Comparison of ENCODE assay signal across 8 cellular contexts in genomic region chr5:10564838-10565784, GRCh38. TPM values are rescaled to one million over a fixed set of nuclear protein-coding genes. Genes with fewer than 3 reads are reported as not detected.
DNase-seq lines count a peak whose midpoint lies in the region; TF ChIP-seq lines count a peak whose summit lies in the region.

No MANE protein-coding gene starts in this region.

- H3K27ac Mint-ChIP-seq in dendritic cell treated with granulocyte-macrophage colony-stimulating factor and Interleukin-4, amounts not matched to agents 40 ng/mL and 50 ng/mL, for 4 days, result peak overlapping the region; percentile 12
- H3K27ac Mint-ChIP-seq in mesothelial cell of epicardium, result peak overlapping the region; percentile 21

- peaks cover 35% of the 10 kb centered on the region for H3K4me1 Mint-ChIP-seq in dendritic cell treated with granulocyte-macrophage colony-stimulating factor and Interleukin-4, amounts not matched to agents 40 ng/mL and 50 ng/mL, for 4 days (ENCODE audit: low read depth)
- peaks cover 32% of the 10 kb centered on the region for H3K4me1 Mint-ChIP-seq in mesothelial cell of epicardium

- H3K4me1 ChIP-seq in NT2/D1 (ENCODE audit: insufficient read depth, insufficient read length) (peaks cover 12% of the 10 kb centered on the region), vagina (peaks cover 54% of the 10 kb centered on the region)

- DNase-seq in GM12865 (ENCODE audit: low read depth) (no peak), NT2/D1 (ENCODE audit: low read depth, low spot score) (no peak), mesothelial cell of epicardium (ENCODE audit: low spot score in 2 of 2, unreplicated experiment in 2 of 2) (peak in 1 of 2 experiments; percentile 45), vagina (ENCODE audit: extremely low spot score in 2 of 2) (peak; percentile 72 to 85), A172 (ENCODE audit: low spot score) (no peak), NCI-H1436 treated with DMSO at 0.1 percent for 48 hours (lab: John Stamatoyannopoulos, UW) (no peak), NCI-H187 (lab: John Stamatoyannopoulos, UW) (no peak)

- no peaks in the 10 kb centered on the region for H3K9me3 ChIP-seq in NT2/D1 (ENCODE audit: insufficient read depth, low read length)
- no peaks in the 10 kb centered on the region for H3K9me3 ChIP-seq in vagina

- H3K4me3 Mint-ChIP-seq in dendritic cell treated with granulocyte-macrophage colony-stimulating factor and Interleukin-4, amounts not matched to agents 40 ng/mL and 50 ng/mL, for 4 days, result peak overlapping the region; percentile 76
- peak overlapping the region; percentile 79 for H3K4me3 Mint-ChIP-seq in mesothelial cell of epicardium

- H3K4me3 ChIP-seq in GM12865 (ENCODE audit: low read depth, low read length) (peak overlapping the region; percentile 75), NT2/D1 (ENCODE audit: insufficient read length, low read depth) (peak overlapping the region; percentile 66), vagina (peak overlapping the region; percentile 70 to 75)

- no peaks in the 10 kb centered on the region for H3K9me3 Mint-ChIP-seq in dendritic cell treated with granulocyte-macrophage colony-stimulating factor and Interleukin-4, amounts not matched to agents 40 ng/mL and 50 ng/mL, for 4 days
- H3K9me3 Mint-ChIP-seq in mesothelial cell of epicardium, result no peaks in the 10 kb centered on the region

- intact Hi-C loops in dendritic cell treated with granulocyte-macrophage colony-stimulating factor and Interleukin-4, amounts not matched to agents 40 ng/mL and 50 ng/mL, for 4 days (cut with micrococcal nuclease), result loop anchor here (2.0 kb wide), 1 partner anchor 62 kb away; no protein-coding TSS in a partner anchor
- intact Hi-C loops in vagina (cut with DNase I), result loop anchor here (5.0 to 10.0 kb wide), 2 partner anchors 42 to 110 kb away; no protein-coding TSS in a partner anchor

- no peak for TF ChIP-seq CTCF in GM12865 (IDR thresholded peaks at IDR 0.05; ENCODE audit: insufficient read depth, low read depth, low read length, missing control alignments)
- TF ChIP-seq CTCF in mesothelial cell of epicardium (IDR thresholded peaks at IDR 0.05; ENCODE audit: unreplicated experiment), result no peak
- TF ChIP-seq CTCF in vagina (IDR thresholded peaks at IDR 0.05), result no peak

- H3K9ac ChIP-seq in NT2/D1 (ENCODE audit: insufficient read length, low read depth), result peak overlapping the region; percentile 81

- peak overlapping the region; percentile 90 for H3K27ac ChIP-seq in vagina

- H3K36me3 ChIP-seq in NT2/D1 (ENCODE audit: insufficient read depth, insufficient read length, low read length) (peaks cover 6% of the 10 kb centered on the region), vagina (no peaks in the 10 kb centered on the region)

- peaks cover 35% of the 10 kb centered on the region for H3K27me3 ChIP-seq in NT2/D1 (ENCODE audit: insufficient read depth, insufficient read length)
- H3K27me3 ChIP-seq in vagina, result no peaks in the 10 kb centered on the region

- H3K27me3 Mint-ChIP-seq in dendritic cell treated with granulocyte-macrophage colony-stimulating factor and Interleukin-4, amounts not matched to agents 40 ng/mL and 50 ng/mL, for 4 days, result peaks cover 65% of the 10 kb centered on the region
- peaks cover 26% of the 10 kb centered on the region for H3K27me3 Mint-ChIP-seq in mesothelial cell of epicardium (ENCODE audit: low read depth)

- TF ChIP-seq POLR2A in vagina (IDR thresholded peaks at IDR 0.05), result no peak

- H3K36me3 Mint-ChIP-seq in dendritic cell treated with granulocyte-macrophage colony-stimulating factor and Interleukin-4, amounts not matched to agents 40 ng/mL and 50 ng/mL, for 4 days (ENCODE audit: low read depth), result no peaks in the 10 kb centered on the region
- H3K36me3 Mint-ChIP-seq in mesothelial cell of epicardium, result no peaks in the 10 kb centered on the region

RNA-seq across cellular contexts. Expression of gene ANKRD33B, which starts 1.2 kb away (rescaled TPM):
- 3.2 to 3.8 TPM (median 3.5 TPM) in 3 replicates for total RNA-seq in mesothelial cell of epicardium
- total RNA-seq in vagina, result 14.2 TPM
- 1.2 and 2.3 TPM in 2 replicates for total RNA-seq in A172 (2014; rRNA removed; shearing (Covaris generic))

Comparison
In these comparisons a context has a peak if more than half of its experiments do, and no peak if none do; other contexts are left out.
1. DNase-seq: peak in vagina (2 of 2); none in GM12865 (single experiment), NT2/D1 (single experiment), A172 (single experiment), NCI-H1436 treated with DMSO at 0.1 percent for 48 hours (single experiment) and NCI-H187 (0 of 2).
2. Peak in every context shown above with its lines, with median percentiles within 50 percentile points of each other: H3K4me3 ChIP-seq.